ENCODE assay signal across 8 cellular contexts in genomic region chr17:35242805-35243458, GRCh38. TPM values are rescaled to one million over a fixed set of nuclear protein-coding genes. Genes with fewer than 3 reads are reported as not detected.
DNase-seq lines count a peak whose midpoint lies in the region; ATAC-seq and TF ChIP-seq lines count a peak whose summit lies in the region.

SLFN5 (plus strand) TSS chr17:35243072; CDS start chr17:35258691, 15,619 bp downstream.

- H3K36me3 Mint-ChIP-seq in Calu3 (ENCODE audit: insufficient read depth, unreplicated experiment) = peaks cover 61% of the 10 kb centered on the region
- H3K36me3 Mint-ChIP-seq in activated T-helper 2 cell treated with anti-CD3 and anti-CD28 coated beads, Interferon-gamma antibody, Interleukin-2, Interleukin-4, amounts not matched to agents 10 μg/mL and 5 μg/mL and 100 μg/mL, durations not matched to agents 14 hours and 24 hours and 36 hours (ENCODE audit: low read depth) = peaks cover 38% of the 10 kb centered on the region
- H3K36me3 Mint-ChIP-seq in naive thymus-derived CD4-positive, alpha-beta T cell = peaks cover 18 to 57% (median 40%) of the 10 kb centered on the region in 5 donors
- H3K36me3 Mint-ChIP-seq in stimulated activated memory B cell treated with anti-CD40 and anti-IgM and Interleukin-4, amounts not matched to agents 10 μg/mL and 1 μg/mL and 100 μg/mL, for 72 hours = peaks cover 7% of the 10 kb centered on the region

- H3K9me3 ChIP-seq in HUES48 (ENCODE audit: control insufficient read depth, insufficient read depth, low read length) = no peaks in the 10 kb centered on the region
- no peaks in the 10 kb centered on the region for H3K9me3 ChIP-seq in Peyer's patch
- no peaks in the 10 kb centered on the region for H3K9me3 ChIP-seq in naive thymus-derived CD4-positive, alpha-beta T cell (ENCODE audit: control insufficient read depth in 2 of 3, low read length in 3 of 3)

- DNase-seq in Calu3 = peak; percentile 95
- DNase-seq in Peyer's patch = peak; percentile 94 to 98 (median 98)
- peak; percentile 91 for DNase-seq in activated T-helper 2 cell treated with anti-CD3 and anti-CD28 coated beads, Interferon-gamma antibody, Interleukin-2, Interleukin-4, amounts not matched to agents 10 μg/mL and 5 μg/mL and 100 μg/mL, durations not matched to agents 14 hours and 24 hours and 36 hours (ENCODE audit: low spot score)
- DNase-seq in fibroblast of mammary gland (ENCODE audit: low read depth) = peak; percentile 87
- peak; percentile 82 to 97 (median 94) for DNase-seq in naive thymus-derived CD4-positive, alpha-beta T cell

- peaks cover 20% of the 10 kb centered on the region for H3K4me1 Mint-ChIP-seq in Calu3 (ENCODE audit: low read depth, unreplicated experiment)
- peaks cover 63% of the 10 kb centered on the region for H3K4me1 Mint-ChIP-seq in activated T-helper 2 cell treated with anti-CD3 and anti-CD28 coated beads, Interferon-gamma antibody, Interleukin-2, Interleukin-4, amounts not matched to agents 10 μg/mL and 5 μg/mL and 100 μg/mL, durations not matched to agents 14 hours and 24 hours and 36 hours (ENCODE audit: low read depth)
- H3K4me1 Mint-ChIP-seq in naive thymus-derived CD4-positive, alpha-beta T cell = peaks cover 32 to 62% (median 41%) of the 10 kb centered on the region in 7 donors
- peaks cover 29% of the 10 kb centered on the region for H3K4me1 Mint-ChIP-seq in stimulated activated memory B cell treated with anti-CD40 and anti-IgM and Interleukin-4, amounts not matched to agents 10 μg/mL and 1 μg/mL and 100 μg/mL, for 72 hours

- no TSS peak for BruUV-seq in Calu3 (replicated peaks; lab: Mats Ljungman, UMichigan)

- CTCF ChIA-PET in Calu3 (lab: Charles Lee) = interaction anchor here (0.7 to 2.5 kb wide), 3 partner anchors 14 to 290 kb away, joined by 3 to 9 read pairs (median 3); no protein-coding TSS in a partner anchor
- CTCF ChIA-PET in naive thymus-derived CD4-positive, alpha-beta T cell (lab: Charles Lee) = interaction anchor here (0.7 to 6.9 kb wide), 6 partner anchors 23 to 296 kb away, joined by 4 to 52 read pairs (median 4); no protein-coding TSS in a partner anchor

- no peaks in the 10 kb centered on the region for H3K9me3 Mint-ChIP-seq in Calu3 (ENCODE audit: low read depth, unreplicated experiment)
- H3K9me3 Mint-ChIP-seq in activated T-helper 2 cell treated with anti-CD3 and anti-CD28 coated beads, Interferon-gamma antibody, Interleukin-2, Interleukin-4, amounts not matched to agents 10 μg/mL and 5 μg/mL and 100 μg/mL, durations not matched to agents 14 hours and 24 hours and 36 hours = no peaks in the 10 kb centered on the region
- H3K9me3 Mint-ChIP-seq in naive thymus-derived CD4-positive, alpha-beta T cell = peaks cover 0 to 2% (median 0%) of the 10 kb centered on the region in 11 donors
- H3K9me3 Mint-ChIP-seq in stimulated activated memory B cell treated with anti-CD40 and anti-IgM and Interleukin-4, amounts not matched to agents 10 μg/mL and 1 μg/mL and 100 μg/mL, for 72 hours = no peaks in the 10 kb centered on the region

- H3K27ac Mint-ChIP-seq in Calu3 (ENCODE audit: unreplicated experiment) = peak within 1 kb of the TSS; percentile 99
- H3K27ac Mint-ChIP-seq in activated T-helper 2 cell treated with anti-CD3 and anti-CD28 coated beads, Interferon-gamma antibody, Interleukin-2, Interleukin-4, amounts not matched to agents 10 μg/mL and 5 μg/mL and 100 μg/mL, durations not matched to agents 14 hours and 24 hours and 36 hours = peak within 1 kb of the TSS; percentile 96
- peak within 1 kb of the TSS; percentile 94 to 100 (median 99) for H3K27ac Mint-ChIP-seq in naive thymus-derived CD4-positive, alpha-beta T cell
- peak within 1 kb of the TSS; percentile 87 for H3K27ac Mint-ChIP-seq in stimulated activated memory B cell treated with anti-CD40 and anti-IgM and Interleukin-4, amounts not matched to agents 10 μg/mL and 1 μg/mL and 100 μg/mL, for 72 hours

- H3K4me3 Mint-ChIP-seq in Calu3 (ENCODE audit: low read depth, unreplicated experiment) = peak within 1 kb of the TSS; percentile 91
- H3K4me3 Mint-ChIP-seq in activated T-helper 2 cell treated with anti-CD3 and anti-CD28 coated beads, Interferon-gamma antibody, Interleukin-2, Interleukin-4, amounts not matched to agents 10 μg/mL and 5 μg/mL and 100 μg/mL, durations not matched to agents 14 hours and 24 hours and 36 hours (ENCODE audit: low read depth) = peak within 1 kb of the TSS; percentile 96
- peak within 1 kb of the TSS; percentile 91 to 100 (median 100) for H3K4me3 Mint-ChIP-seq in naive thymus-derived CD4-positive, alpha-beta T cell
- H3K4me3 Mint-ChIP-seq in stimulated activated memory B cell treated with anti-CD40 and anti-IgM and Interleukin-4, amounts not matched to agents 10 μg/mL and 1 μg/mL and 100 μg/mL, for 72 hours = peak within 1 kb of the TSS; percentile 97

- TF ChIP-seq CTCF in Calu3 (IDR thresholded peaks at IDR 0.05; ENCODE audit: unreplicated experiment) = no peak
- TF ChIP-seq CTCF in Peyer's patch (IDR thresholded peaks at IDR 0.05) = no peak
- no peak for TF ChIP-seq CTCF in fibroblast of mammary gland (conservative IDR thresholded peaks at IDR 0.05; ENCODE audit: control insufficient read depth, insufficient read depth, low read depth, low read length)

- H3K27ac ChIP-seq in HUES48 (ENCODE audit: low read depth, low read length) (peak within 1 kb of the TSS; percentile 83), Peyer's patch (peak within 1 kb of the TSS; percentile 91 to 96 (median 92))
- peak within 1 kb of the TSS; percentile 85 for H3K27ac ChIP-seq in naive thymus-derived CD4-positive, alpha-beta T cell (ENCODE audit: low read depth, low read length)

- peak; percentile 86 to 96 for TF ChIP-seq POLR2A in Peyer's patch (IDR thresholded peaks at IDR 0.05)

- H3K9ac ChIP-seq in HUES48 (ENCODE audit: low read depth, low read length) = peak within 1 kb of the TSS; percentile 52

- H3K36me3 ChIP-seq in HUES48 (ENCODE audit: control insufficient read depth, insufficient read depth, low read length) (no peaks in the 10 kb centered on the region), Peyer's patch (no peaks in the 10 kb centered on the region)
- H3K36me3 ChIP-seq in naive thymus-derived CD4-positive, alpha-beta T cell (ENCODE audit: control insufficient read depth in 2 of 3, insufficient read depth in 3 of 3, low read length in 3 of 3) = peaks cover 0 to 26% (median 0%) of the 10 kb centered on the region in 3 experiments

- no peaks in the 10 kb centered on the region for H3K27me3 Mint-ChIP-seq in Calu3 (ENCODE audit: unreplicated experiment)
- H3K27me3 Mint-ChIP-seq in activated T-helper 2 cell treated with anti-CD3 and anti-CD28 coated beads, Interferon-gamma antibody, Interleukin-2, Interleukin-4, amounts not matched to agents 10 μg/mL and 5 μg/mL and 100 μg/mL, durations not matched to agents 14 hours and 24 hours and 36 hours (ENCODE audit: low read depth) = no peaks in the 10 kb centered on the region
- H3K27me3 Mint-ChIP-seq in naive thymus-derived CD4-positive, alpha-beta T cell = no peaks in the 10 kb centered on the region
- peaks cover 4% of the 10 kb centered on the region for H3K27me3 Mint-ChIP-seq in stimulated activated memory B cell treated with anti-CD40 and anti-IgM and Interleukin-4, amounts not matched to agents 10 μg/mL and 1 μg/mL and 100 μg/mL, for 72 hours

- POLR2A ChIA-PET in naive thymus-derived CD4-positive, alpha-beta T cell (lab: Charles Lee) = interaction anchor here (0.6 to 12.5 kb wide), 40 partner anchors 9 to 344 kb away, joined by 3 to 459 read pairs (median 7); partner anchors contain the start of genes AP2B1, NLE1, PEX12 and RAD51D

- intact Hi-C loops in Calu3 (cut with micrococcal nuclease; ENCODE audit: unreplicated experiment) = loop anchor here (5.0 to 10.0 kb wide), 4 partner anchors 52 to 289 kb away; partner anchors contain the start of genes NLE1 and SLFN11
- intact Hi-C loops in activated T-helper 2 cell treated with anti-CD3 and anti-CD28 coated beads, Interferon-gamma antibody, Interleukin-2, Interleukin-4, amounts not matched to agents 10 μg/mL and 5 μg/mL and 100 μg/mL, durations not matched to agents 14 hours and 24 hours and 36 hours (cut with micrococcal nuclease) = loop anchor here (1.0 to 10.0 kb wide), 9 partner anchors 29 to 858 kb away; partner anchors contain the start of genes AP2B1, RFFL, SLFN11 and SLFN13
- intact Hi-C loops in naive thymus-derived CD4-positive, alpha-beta T cell (cut with micrococcal nuclease) = loop anchor here (1.0 to 10.0 kb wide), 22 partner anchors 29 to 566 kb away; partner anchors contain the start of genes AP2B1 (in 2 of the 2), NLE1 (in 2 of the 2), SLFN11 (in 2 of the 2) and TAF15 (in 2 of the 2)

- peak; percentile 79 for ATAC-seq in GM21390 (IDR thresholded peaks at IDR 0.05; ENCODE audit: unreplicated experiment)
- ATAC-seq in naive thymus-derived CD4-positive, alpha-beta T cell = peak; percentile 88
- peak; percentile 93 for ATAC-seq in stimulated activated memory B cell treated with anti-CD40 and anti-IgM and Interleukin-4, amounts not matched to agents 10 μg/mL and 1 μg/mL and 100 μg/mL, for 72 hours

- H3K4me1 ChIP-seq in HUES48 (ENCODE audit: control insufficient read depth, insufficient read depth, low read length) = peaks cover 14% of the 10 kb centered on the region
- peaks cover 0 to 20% (median 3%) of the 10 kb centered on the region in 4 donors for H3K4me1 ChIP-seq in Peyer's patch
- H3K4me1 ChIP-seq in naive thymus-derived CD4-positive, alpha-beta T cell (ENCODE audit: control insufficient read depth in 2 of 2, insufficient read depth in 2 of 2, low read length in 2 of 2) = peaks cover 35 to 50% of the 10 kb centered on the region in 2 donors

- H3K27me3 ChIP-seq in HUES48 (ENCODE audit: control insufficient read depth, insufficient read depth, low read length) (peaks cover 5% of the 10 kb centered on the region), Peyer's patch (no peaks in the 10 kb centered on the region)
- H3K27me3 ChIP-seq in naive thymus-derived CD4-positive, alpha-beta T cell (ENCODE audit: control insufficient read depth in 2 of 2, insufficient read depth in 2 of 2, low read length in 2 of 2) = no peaks in the 10 kb centered on the region

- H3K4me3 ChIP-seq in HUES48 (ENCODE audit: low read depth, low read length) (peak within 1 kb of the TSS; percentile 79), Peyer's patch (peak within 1 kb of the TSS; percentile 62 to 88 (median 76)), fibroblast of mammary gland (ENCODE audit: control insufficient read depth, low read depth, low read length) (peak within 1 kb of the TSS; percentile 73)
- H3K4me3 ChIP-seq in naive thymus-derived CD4-positive, alpha-beta T cell (ENCODE audit: low read length) = peak within 1 kb of the TSS; percentile 97

RNA-seq across cellular contexts. Expression of gene SLFN5, which starts in this region (rescaled TPM):
- total RNA-seq in Calu3 (2022) = 104 and 141 TPM in 2 replicates
- total RNA-seq in Peyer's patch = 10 to 100 TPM in 2 of 4 donors, 1 to 10 TPM in 2; 6.8 to 35.5 (median 11.4) TPM
- 8.8 and 9.9 TPM in 2 replicates for total RNA-seq in activated T-helper 2 cell treated with anti-CD3 and anti-CD28 coated beads, Interferon-gamma antibody, Interleukin-2, Interleukin-4, amounts not matched to agents 10 μg/mL and 5 μg/mL and 100 μg/mL, durations not matched to agents 14 hours and 24 hours and 36 hours
- 100 to 1,000 TPM in 4 of 5 experiments, 10 to 100 TPM in 1; 80.0 to 199 (median 133) TPM for total RNA-seq in naive thymus-derived CD4-positive, alpha-beta T cell
- polyA plus RNA-seq in naive thymus-derived CD4-positive, alpha-beta T cell = 100 to 1,000 TPM; 103 to 169 TPM

Comparison
In these comparisons a context has a peak if more than half of its experiments do, and no peak if none do; other contexts are left out.
1. Peak in every context shown above with its lines: DNase-seq, ATAC-seq, H3K4me3 ChIP-seq and H3K27ac ChIP-seq.